Comparison of ENCODE assay signal across 18 cellular contexts in the genomic region with DNA sequence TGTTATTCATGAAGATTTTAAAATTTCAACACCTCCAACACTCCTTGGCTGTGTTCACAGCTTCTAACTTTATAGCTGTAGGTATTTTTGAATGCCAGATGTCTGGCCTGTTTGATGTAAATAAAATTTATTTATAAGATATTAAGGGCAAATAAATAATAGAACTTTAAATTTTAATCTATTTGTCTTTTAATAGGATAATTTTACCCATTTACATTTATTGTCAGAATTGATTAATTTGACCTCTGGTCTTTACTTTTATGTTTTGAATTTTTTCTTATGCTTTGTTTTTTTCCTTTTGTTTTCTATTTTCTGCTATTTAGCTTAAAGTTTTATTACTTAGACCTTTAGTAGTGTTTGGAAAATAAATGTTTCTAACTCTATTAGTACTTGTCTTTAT.
DNase-seq lines count a peak whose midpoint lies in the region; ATAC-seq and FAIRE-seq lines count a peak whose summit lies in the region.
"Had no signal": no experiment of that assay in that cellular context is flagged by ENCODE, and none has a peak within 500 bp of the region (broad histone marks: within the 10 kb centered on the region; RNA-seq: fewer than 3 reads in every experiment).

No MANE protein-coding gene starts in this region.

- no peak overlapping the region for H3K4me3 Mint-ChIP-seq in stimulated activated memory B cell treated with anti-CD40 and anti-IgM and Interleukin-4, amounts not matched to agents 10 μg/mL and 1 μg/mL and 100 μg/mL, for 72 hours
- H3K4me3 Mint-ChIP-seq: CD4-positive, alpha-beta T cell had no signal

- peak overlapping the region; percentile 93 for H3K27ac Mint-ChIP-seq in stimulated activated memory B cell treated with anti-CD40 and anti-IgM and Interleukin-4, amounts not matched to agents 10 μg/mL and 1 μg/mL and 100 μg/mL, for 72 hours
- H3K27ac Mint-ChIP-seq: CD4-positive, alpha-beta T cell had no signal

- H3K4me1 Mint-ChIP-seq in stimulated activated memory B cell treated with anti-CD40 and anti-IgM and Interleukin-4, amounts not matched to agents 10 μg/mL and 1 μg/mL and 100 μg/mL, for 72 hours: peaks cover 48% of the 10 kb centered on the region

- no peaks in the 10 kb centered on the region for H3K27me3 Mint-ChIP-seq in stimulated activated memory B cell treated with anti-CD40 and anti-IgM and Interleukin-4, amounts not matched to agents 10 μg/mL and 1 μg/mL and 100 μg/mL, for 72 hours
- H3K27me3 Mint-ChIP-seq: CD4-positive, alpha-beta T cell; IgD-negative memory B cell had no signal

- DNase-seq in RCC 7860 (ENCODE audit: low spot score) (no peak), Kasumi-1 (lab: John Stamatoyannopoulos, UW) (no peak)
- no peak for DNase-seq in activated CD4-positive, alpha-beta T cell treated with anti-CD3 and anti-CD28 coated beads, Interleukin-2, amount 50 U/mL, for 1 hour
- DNase-seq: AML-193; Caco-2; CD4-positive, alpha-beta T cell; DMS153; DMS79; GF-D8; GM23248; KG1 had no signal

- peak; percentile 91 for FAIRE-seq in G401.6 (lab: Jason Lieb, UNC)
- FAIRE-seq in RCC 7860 (lab: Jason Lieb, UNC): peak; percentile 59
- peak; percentile 57 for FAIRE-seq in colon (lab: Jason Lieb, UNC)
- FAIRE-seq: A549, HepG2 had no signal

- no peak for ATAC-seq in stimulated activated memory B cell treated with anti-CD40 and anti-IgM and Interleukin-4, amounts not matched to agents 10 μg/mL and 1 μg/mL and 100 μg/mL, for 72 hours
- no peak for ATAC-seq in HG03175 (IDR thresholded peaks at IDR 0.05; ENCODE audit: unreplicated experiment)
- ATAC-seq: A549, HepG2 had no signal

- H3K9me3 Mint-ChIP-seq in stimulated activated memory B cell treated with anti-CD40 and anti-IgM and Interleukin-4, amounts not matched to agents 10 μg/mL and 1 μg/mL and 100 μg/mL, for 72 hours: no peaks in the 10 kb centered on the region

- H3K36me3 Mint-ChIP-seq in stimulated activated memory B cell treated with anti-CD40 and anti-IgM and Interleukin-4, amounts not matched to agents 10 μg/mL and 1 μg/mL and 100 μg/mL, for 72 hours: peaks cover 6% of the 10 kb centered on the region
- H3K36me3 Mint-ChIP-seq: IgD-negative memory B cell had no signal
